Comparison of ENCODE assay signal across 24 cellular contexts in genomic region chr10:44356139-44357115, GRCh38. TPM values are rescaled to one million over a fixed set of nuclear protein-coding genes. Genes with fewer than 3 reads are reported as not detected.
DNase-seq lines count a peak whose midpoint lies in the region; ATAC-seq, FAIRE-seq and TF ChIP-seq lines count a peak whose summit lies in the region.
"Had no signal": no experiment of that assay in that cellular context is flagged by ENCODE, and none has a peak within 500 bp of the region (broad histone marks: within the 10 kb centered on the region; RNA-seq: fewer than 3 reads in every experiment).

No MANE protein-coding gene starts in this region.

- H3K9ac ChIP-seq in HepG2 (ENCODE audit: insufficient read depth, low read depth, low read length): no peak overlapping the region

- no peaks in the 10 kb centered on the region for H3K36me3 Mint-ChIP-seq in chondrocyte (ENCODE audit: low read depth)

- peaks cover 20% of the 10 kb centered on the region for H3K4me1 ChIP-seq in HepG2 (ENCODE audit: insufficient read depth, low read length)
- H3K4me1 ChIP-seq in right lobe of liver: no peaks in the 10 kb centered on the region
- H3K4me1 ChIP-seq: Peyer's patch, SJCRH30 had no signal

- H3K9me3 Mint-ChIP-seq in chondrocyte (ENCODE audit: low read depth): no peaks in the 10 kb centered on the region

- in situ Hi-C loops in HepG2 (cut with HindIII; ENCODE audit: extremely low pct_ligation_motif_present, low pct_unique_long_range_greater_than_20kb): no loop called here
- in situ Hi-C loops in ACHN (cut with HindIII; ENCODE audit: low pct_ligation_motif_present, low pct_unique_long_range_greater_than_20kb, low sequenced_read_pairs): no loop called here

- H3K27me3 Mint-ChIP-seq in chondrocyte (ENCODE audit: low read depth): peaks cover 8% of the 10 kb centered on the region

- no peak overlapping the region for H2AFZ ChIP-seq in HepG2 (ENCODE audit: low read length)

- no peak overlapping the region for H3K4me2 ChIP-seq in HepG2 (ENCODE audit: low read depth, low read length)

- BruUV-seq in HepG2 (replicated peaks; lab: Mats Ljungman, UMichigan): no TSS peak

- H4K20me1 ChIP-seq in HepG2 (ENCODE audit: insufficient read depth, low read length): no peaks in the 10 kb centered on the region

- no peaks in the 10 kb centered on the region for H3K36me3 ChIP-seq in HepG2 (replicated peaks in 1 of 2; ENCODE audit: control insufficient read depth in 1 of 2, insufficient read depth in 2 of 2, low read length in 2 of 2)
- no peaks in the 10 kb centered on the region for H3K36me3 ChIP-seq in right lobe of liver
- H3K36me3 ChIP-seq: Peyer's patch, SJCRH30 had no signal

- H3K27ac Mint-ChIP-seq in chondrocyte (ENCODE audit: unreplicated experiment): no peak overlapping the region

- no peak for FAIRE-seq in HepG2 (lab: Jason Lieb, UNC)
- FAIRE-seq: D721Med, GM19239, H54 had no signal

- no peaks in the 10 kb centered on the region for H3K79me2 ChIP-seq in HepG2 (ENCODE audit: insufficient read depth, low read length)

- TF ChIP-seq EP300 in HepG2 (IDR thresholded peaks at IDR 0.05; ENCODE audit: low read depth in 2 of 2, low read length in 2 of 2) (no peak), HepG2 (CRISPR knock-in tag; IDR thresholded peaks at IDR 0.05; ENCODE audit: borderline replicate concordance) (no peak)

- H3K27ac ChIP-seq in HepG2 (ENCODE audit: extremely low read length, insufficient read depth, low read length) (no peak overlapping the region), right lobe of liver (no peak overlapping the region)
- H3K27ac ChIP-seq: Peyer's patch, SJCRH30 had no signal

- no peaks in the 10 kb centered on the region for H3K9me3 ChIP-seq in HepG2 (ENCODE audit: low read length)
- H3K9me3 ChIP-seq in right lobe of liver: no peaks in the 10 kb centered on the region
- H3K9me3 ChIP-seq: Peyer's patch, SJCRH30 had no signal

- TF ChIP-seq CTCF in HepG2 (CRISPR knock-in tag; IDR thresholded peaks at IDR 0.05): no peak
- TF ChIP-seq CTCF in right lobe of liver (IDR thresholded peaks at IDR 0.05): no peak
- no peak for TF ChIP-seq CTCF in chondrocyte (IDR thresholded peaks at IDR 0.05)

- ATAC-seq in HepG2 (no peak), right lobe of liver (no peak), GM18520 (IDR thresholded peaks at IDR 0.05; ENCODE audit: unreplicated experiment) (no peak), left ventricle myocardium superior (no peak)

- intact Hi-C loops in HepG2 (cut with micrococcal nuclease; ENCODE audit: unreplicated experiment) (no loop called here), right lobe of liver (cut with DNase I) (no loop called here), posterior vena cava (cut with DNase I) (no loop called here), left ventricle myocardium superior (cut with micrococcal nuclease) (no loop called here)

- WGBS in HepG2 (ENCODE audit: low lambda C conversion rate): 37% methylated on average over 19 of the region's 21 CpGs
- WGBS in right lobe of liver (ENCODE audit: insufficient coverage, low coverage, low lambda C conversion rate, missing lambda C conversion rate): 65% methylated on average over 13 of the region's 21 CpGs

- no peak for TF ChIP-seq RAD21 in HepG2 (CRISPR knock-in tag; IDR thresholded peaks at IDR 0.05)

- peaks cover 1 to 30% of the 10 kb centered on the region in 2 experiments; a peak in 2 of 5 replicates for H3K27me3 ChIP-seq in HepG2 (ENCODE audit: control insufficient read depth in 1 of 2, insufficient read depth in 2 of 2, low read length in 2 of 2)
- H3K27me3 ChIP-seq in right lobe of liver: no peaks in the 10 kb centered on the region
- H3K27me3 ChIP-seq: Peyer's patch, SJCRH30 had no signal

- H3K4me1 Mint-ChIP-seq in chondrocyte (ENCODE audit: low read depth): peaks cover 8% of the 10 kb centered on the region

- H3K4me3 Mint-ChIP-seq in chondrocyte (ENCODE audit: unreplicated experiment): no peak overlapping the region

- no peak overlapping the region for H3K4me3 ChIP-seq in HepG2 (replicated peaks in 1 of 3; ENCODE audit: insufficient read depth in 1 of 3, low read depth in 2 of 3, low read length in 3 of 3)
- H3K4me3 ChIP-seq in right lobe of liver: no peak overlapping the region
- H3K4me3 ChIP-seq: Peyer's patch, SJCRH30 had no signal

- POLR2A ChIA-PET in HepG2 (lab: Yijun Ruan, JAX): no interaction called here

- CTCF ChIA-PET in HepG2 (lab: Yijun Ruan, JAX; ENCODE audit: low intra/inter-chr PET ratio, low total read pairs): no interaction called here

- DNase-seq in HepG2 (ENCODE audit: low spot score): no peak
- DNase-seq in right lobe of liver: no peak
- peak; percentile 52 for DNase-seq in chondrocyte (ENCODE audit: low spot score)
- DNase-seq in posterior vena cava (ENCODE audit: low spot score): peak; percentile 68
- no peak for DNase-seq in ACHN
- no peak for DNase-seq in left ventricle myocardium superior
- DNase-seq: DMS53, GDM1, KG1, NCI-H1092 treated with DMSO at 0.1 percent for 48 hours, NCI-H1436 treated with DMSO at 0.1 percent for 48 hours, NCI-H1930, NCI-H345, NCI-H524, NCI-H82, Peyer's patch, SJCRH30 had no signal

- no peak for TF ChIP-seq POLR2A in HepG2 (IDR thresholded peaks at IDR 0.05; ENCODE audit: insufficient read depth in 1 of 2, low read depth in 2 of 2, low read length in 2 of 2)
- TF ChIP-seq POLR2A in right lobe of liver (IDR thresholded peaks at IDR 0.05): no peak

TF ChIP-seq in HepG2, 621 proteins besides CTCF, POLR2A, EP300 and RAD21:
- TF ChIP-seq MBD4 (IDR thresholded peaks at IDR 0.05; ENCODE audit: borderline replicate concordance, low read length): no peak
- TF ChIP-seq, protein P1, sequence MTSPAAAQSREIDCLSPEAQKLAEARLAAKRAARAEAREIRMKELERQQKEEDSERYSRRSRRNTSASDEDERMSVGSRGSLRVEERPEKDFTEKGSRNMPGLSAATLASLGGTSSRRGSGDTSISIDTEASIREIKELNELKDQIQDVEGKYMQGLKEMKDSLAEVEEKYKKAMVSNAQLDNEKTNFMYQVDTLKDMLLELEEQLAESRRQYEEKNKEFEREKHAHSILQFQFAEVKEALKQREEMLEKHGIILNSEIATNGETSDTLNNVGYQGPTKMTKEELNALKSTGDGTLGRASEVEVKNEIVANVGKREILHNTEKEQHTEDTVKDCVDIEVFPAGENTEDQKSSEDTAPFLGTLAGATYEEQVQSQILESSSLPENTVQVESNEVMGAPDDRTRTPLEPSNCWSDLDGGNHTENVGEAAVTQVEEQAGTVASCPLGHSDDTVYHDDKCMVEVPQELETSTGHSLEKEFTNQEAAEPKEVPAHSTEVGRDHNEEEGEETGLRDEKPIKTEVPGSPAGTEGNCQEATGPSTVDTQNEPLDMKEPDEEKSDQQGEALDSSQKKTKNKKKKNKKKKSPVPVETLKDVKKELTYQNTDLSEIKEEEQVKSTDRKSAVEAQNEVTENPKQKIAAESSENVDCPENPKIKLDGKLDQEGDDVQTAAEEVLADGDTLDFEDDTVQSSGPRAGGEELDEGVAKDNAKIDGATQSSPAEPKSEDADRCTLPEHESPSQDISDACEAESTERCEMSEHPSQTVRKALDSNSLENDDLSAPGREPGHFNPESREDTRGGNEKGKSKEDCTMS (CRISPR knock-in tag; conservative IDR thresholded peaks at IDR 0.05): no peak
- TF ChIP-seq, protein P2, sequence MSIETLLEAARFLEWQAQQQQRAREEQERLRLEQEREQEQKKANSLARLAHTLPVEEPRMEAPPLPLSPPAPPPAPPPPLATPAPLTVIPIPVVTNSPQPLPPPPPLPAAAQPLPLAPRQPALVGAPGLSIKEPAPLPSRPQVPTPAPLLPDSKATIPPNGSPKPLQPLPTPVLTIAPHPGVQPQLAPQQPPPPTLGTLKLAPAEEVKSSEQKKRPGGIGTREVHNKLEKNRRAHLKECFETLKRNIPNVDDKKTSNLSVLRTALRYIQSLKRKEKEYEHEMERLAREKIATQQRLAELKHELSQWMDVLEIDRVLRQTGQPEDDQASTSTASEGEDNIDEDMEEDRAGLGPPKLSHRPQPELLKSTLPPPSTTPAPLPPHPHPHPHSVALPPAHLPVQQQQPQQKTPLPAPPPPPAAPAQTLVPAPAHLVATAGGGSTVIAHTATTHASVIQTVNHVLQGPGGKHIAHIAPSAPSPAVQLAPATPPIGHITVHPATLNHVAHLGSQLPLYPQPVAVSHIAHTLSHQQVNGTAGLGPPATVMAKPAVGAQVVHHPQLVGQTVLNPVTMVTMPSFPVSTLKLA (IDR thresholded peaks at IDR 0.05): peak; percentile 92
- no peak for TF ChIP-seq KLF15 (CRISPR knock-in tag; IDR thresholded peaks at IDR 0.05; ENCODE audit: borderline replicate concordance)
- no peak for TF ChIP-seq TSC22D2 (CRISPR knock-in tag; IDR thresholded peaks at IDR 0.05; ENCODE audit: borderline replicate concordance)

RNA-seq across cellular contexts. Expression of gene CXCL12, which starts 28.5 kb away (rescaled TPM):
- not detected in 2 replicates for total RNA-seq in HepG2 (2016; rRNA removed; fragmentation: Illumina TruSeq; extraction: Trizol)
- total RNA-seq in HepG2 (2016; cell fraction: cytosol; rRNA removed; fragmentation: Illumina TruSeq; extraction: Trizol; ENCODE audit: low read depth): not detected in 2 replicates
- total RNA-seq in HepG2 (2016; cell fraction: insoluble cytoplasmic fraction; rRNA removed; fragmentation: Illumina TruSeq; extraction: Trizol): not detected in 2 replicates
- not detected in 2 replicates for total RNA-seq in HepG2 (2016; cell fraction: membrane; rRNA removed; fragmentation: Illumina TruSeq; extraction: Trizol)
- not detected in 2 replicates for total RNA-seq in HepG2 (2016; cell fraction: nucleus; rRNA removed; fragmentation: Illumina TruSeq; extraction: Trizol)
- polyA plus RNA-seq in HepG2 (2011; rRNA removed): not detected in 2 replicates
- polyA plus RNA-seq in HepG2 (2011; cell fraction: cytosol; rRNA removed): 0.05 TPM in 1 of 2 replicates, not detected in the other
- polyA plus RNA-seq in HepG2 (2011; cell fraction: nucleus; rRNA removed): 0.40 TPM in 1 of 2 replicates, not detected in the other
- polyA plus RNA-seq in HepG2 (2012): not detected in 2 replicates
- not detected in 2 replicates for polyA plus RNA-seq in HepG2 (2016; cell fraction: cytosol; fragmentation: Illumina TruSeq; extraction: Trizol; ENCODE audit: low read depth)
- not detected in 2 replicates for polyA plus RNA-seq in HepG2 (2016; cell fraction: insoluble cytoplasmic fraction; fragmentation: Illumina TruSeq; extraction: Trizol; ENCODE audit: low read depth)
- not detected in 2 replicates for polyA plus RNA-seq in HepG2 (2016; cell fraction: membrane; fragmentation: Illumina TruSeq; extraction: Trizol; ENCODE audit: low read depth)
- polyA plus RNA-seq in HepG2 (2016; cell fraction: nucleus; fragmentation: Illumina TruSeq; extraction: Trizol; ENCODE audit: insufficient read depth, low read depth): not detected in 2 replicates
- polyA minus RNA-seq in HepG2 (2011; rRNA and poly(A)+ RNA removed; ENCODE audit: low replicate concordance): not detected in 2 replicates
- not detected in 2 replicates for polyA minus RNA-seq in HepG2 (2011; cell fraction: cytosol; rRNA and poly(A)+ RNA removed)
- not detected in 2 replicates for polyA minus RNA-seq in HepG2 (2011; cell fraction: nucleus; rRNA and poly(A)+ RNA removed)
- 100 to 1,000 TPM in 1 of 6 experiments, 10 to 100 TPM in 5; 17.5 to 116 (median 65.3) TPM for total RNA-seq in right lobe of liver
- 22.7 to 69.4 TPM (median 65.5 TPM) in 3 replicates for total RNA-seq in chondrocyte
- total RNA-seq in posterior vena cava: 100 to 1,000 TPM; 206 to 238 TPM
- 136 TPM for total RNA-seq in left ventricle myocardium superior
- total RNA-seq: A172, HT1080, OCI-LY7, SJCRH30 had no signal

Comparison
In these comparisons a context has a peak if more than half of its experiments do, and no peak if none do; other contexts are left out.
1. RNA of gene CXCL12, which starts 28.5 kb away (total RNA-seq): 206 to 238 TPM in posterior vena cava, 136 TPM in left ventricle myocardium superior (single experiment), 17.5 to 116 TPM in right lobe of liver and 22.7 to 69.4 TPM in chondrocyte; not detected in HepG2; every median in the first group is over 10 times any median in the second.
2. DNase-seq: peak in chondrocyte (single experiment) and posterior vena cava (single experiment); none in HepG2 (single experiment), right lobe of liver (0 of 3), ACHN (single experiment) and left ventricle myocardium superior (single experiment).